Comparison of ENCODE assay signal across 1 cellular context in genomic region chr2:136246086-136246669, GRCh38.
TF ChIP-seq lines count a peak whose summit lies in the region.

No MANE protein-coding gene starts in this region.

TF ChIP-seq in HepG2, 621 proteins besides CTCF, POLR2A, EP300 and RAD21 (continued from another document and continues in another):
- TF ChIP-seq, protein P1, sequence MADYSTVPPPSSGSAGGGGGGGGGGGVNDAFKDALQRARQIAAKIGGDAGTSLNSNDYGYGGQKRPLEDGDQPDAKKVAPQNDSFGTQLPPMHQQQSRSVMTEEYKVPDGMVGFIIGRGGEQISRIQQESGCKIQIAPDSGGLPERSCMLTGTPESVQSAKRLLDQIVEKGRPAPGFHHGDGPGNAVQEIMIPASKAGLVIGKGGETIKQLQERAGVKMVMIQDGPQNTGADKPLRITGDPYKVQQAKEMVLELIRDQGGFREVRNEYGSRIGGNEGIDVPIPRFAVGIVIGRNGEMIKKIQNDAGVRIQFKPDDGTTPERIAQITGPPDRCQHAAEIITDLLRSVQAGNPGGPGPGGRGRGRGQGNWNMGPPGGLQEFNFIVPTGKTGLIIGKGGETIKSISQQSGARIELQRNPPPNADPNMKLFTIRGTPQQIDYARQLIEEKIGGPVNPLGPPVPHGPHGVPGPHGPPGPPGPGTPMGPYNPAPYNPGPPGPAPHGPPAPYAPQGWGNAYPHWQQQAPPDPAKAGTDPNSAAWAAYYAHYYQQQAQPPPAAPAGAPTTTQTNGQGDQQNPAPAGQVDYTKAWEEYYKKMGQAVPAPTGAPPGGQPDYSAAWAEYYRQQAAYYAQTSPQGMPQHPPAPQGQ (CRISPR knock-in tag; IDR thresholded peaks at IDR 0.05; ENCODE audit: borderline replicate concordance), result no peak
- TF ChIP-seq SP5 (CRISPR knock-in tag; IDR thresholded peaks at IDR 0.05; ENCODE audit: borderline replicate concordance, low read depth) (no peak), ZNF274 (CRISPR knock-in tag; IDR thresholded peaks at IDR 0.05) (0 out of 2 replicates have a peak, but pooled peaks have one; percentile 34), TEAD2 (CRISPR knock-in tag; IDR thresholded peaks at IDR 0.05) (no peak), ISL2 (CRISPR knock-in tag; IDR thresholded peaks at IDR 0.05) (no peak), YY1 (IDR thresholded peaks at IDR 0.05; ENCODE audit: insufficient read depth, insufficient replicate concordance, low read depth, low read length) (no peak), KDM1A (CRISPR knock-in tag; IDR thresholded peaks at IDR 0.05) (no peak), RAD51 (IDR thresholded peaks at IDR 0.05; ENCODE audit: borderline replicate concordance) (no peak), AKNA (CRISPR knock-in tag; IDR thresholded peaks at IDR 0.05; ENCODE audit: borderline replicate concordance) (no peak), SPEN (CRISPR knock-in tag; IDR thresholded peaks at IDR 0.05; ENCODE audit: low read depth) (peak; percentile 58), NRL (CRISPR knock-in tag; IDR thresholded peaks at IDR 0.05; ENCODE audit: borderline replicate concordance) (no peak), GFI1 (CRISPR knock-in tag; IDR thresholded peaks at IDR 0.05; ENCODE audit: borderline replicate concordance) (no peak), ZBTB40 (IDR thresholded peaks at IDR 0.05) (no peak), ZBTB40 (CRISPR knock-in tag; IDR thresholded peaks at IDR 0.05) (peak; percentile 60; the same call in 1 of the 2 replicates), CEBPB (IDR thresholded peaks at IDR 0.05; ENCODE audit: borderline replicate concordance, low read depth, low read length) (peak; percentile 37; the same call in 1 of the 2 replicates), ZNF788 (CRISPR knock-in tag; IDR thresholded peaks at IDR 0.05; ENCODE audit: borderline replicate concordance) (peak; percentile 60; the same call in 1 of the 2 replicates), ZSCAN20 (CRISPR knock-in tag; IDR thresholded peaks at IDR 0.05; ENCODE audit: borderline replicate concordance) (no peak), ZNF652 (CRISPR knock-in tag; IDR thresholded peaks at IDR 0.05; ENCODE audit: borderline replicate concordance, low read depth) (no peak), TMF1 (CRISPR knock-in tag; IDR thresholded peaks at IDR 0.05; ENCODE audit: low read depth) (no peak), ZNF747 (CRISPR knock-in tag; IDR thresholded peaks at IDR 0.05; ENCODE audit: borderline replicate concordance) (no peak), ZNF589 (CRISPR knock-in tag; conservative IDR thresholded peaks at IDR 0.05) (no peak), MTA1 (CRISPR knock-in tag; IDR thresholded peaks at IDR 0.05; ENCODE audit: borderline replicate concordance) (no peak), SMYD3 (CRISPR knock-in tag; IDR thresholded peaks at IDR 0.05) (no peak), CENPX (CRISPR knock-in tag; IDR thresholded peaks at IDR 0.05) (no peak), REXO4 (CRISPR knock-in tag; IDR thresholded peaks at IDR 0.05; ENCODE audit: borderline replicate concordance) (no peak), AGO2 (optimal IDR thresholded peaks at IDR 0.05; ENCODE audit: low read depth, low read length) (no peak), ZNF720 (CRISPR knock-in tag; IDR thresholded peaks at IDR 0.05) (no peak), MYC (CRISPR knock-in tag; IDR thresholded peaks at IDR 0.05; ENCODE audit: borderline replicate concordance) (no peak), ZNF605 (CRISPR knock-in tag; IDR thresholded peaks at IDR 0.05) (0 out of 2 replicates have a peak, but pooled peaks have one; percentile 44), NR1H2 (CRISPR knock-in tag; IDR thresholded peaks at IDR 0.05; ENCODE audit: borderline replicate concordance, low read depth) (no peak), ZHX1 (CRISPR knock-in tag; IDR thresholded peaks at IDR 0.05; ENCODE audit: low read depth) (no peak), ZNF772 (CRISPR knock-in tag; IDR thresholded peaks at IDR 0.05) (no peak), GABPA (IDR thresholded peaks at IDR 0.05; ENCODE audit: low read depth, low read length) (no peak), GABPA (CRISPR knock-in tag; IDR thresholded peaks at IDR 0.05; ENCODE audit: low read depth) (no peak), POGZ (CRISPR knock-in tag; IDR thresholded peaks at IDR 0.05) (no peak), ZC3H13 (CRISPR knock-in tag; IDR thresholded peaks at IDR 0.05) (no peak)
- TF ChIP-seq, protein P2, sequence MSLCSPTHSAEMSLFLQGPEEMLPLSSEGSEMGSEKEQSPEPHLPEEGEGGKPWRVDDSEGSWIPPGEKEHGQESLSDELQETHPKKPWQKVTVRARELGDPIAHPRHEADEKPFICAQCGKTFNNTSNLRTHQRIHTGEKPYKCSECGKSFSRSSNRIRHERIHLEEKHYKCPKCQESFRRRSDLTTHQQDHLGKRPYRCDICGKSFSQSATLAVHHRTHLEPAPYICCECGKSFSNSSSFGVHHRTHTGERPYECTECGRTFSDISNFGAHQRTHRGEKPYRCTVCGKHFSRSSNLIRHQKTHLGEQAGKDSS (CRISPR knock-in tag; IDR thresholded peaks at IDR 0.05; ENCODE audit: borderline replicate concordance, low read depth), result no peak
- TF ChIP-seq, protein P3, sequence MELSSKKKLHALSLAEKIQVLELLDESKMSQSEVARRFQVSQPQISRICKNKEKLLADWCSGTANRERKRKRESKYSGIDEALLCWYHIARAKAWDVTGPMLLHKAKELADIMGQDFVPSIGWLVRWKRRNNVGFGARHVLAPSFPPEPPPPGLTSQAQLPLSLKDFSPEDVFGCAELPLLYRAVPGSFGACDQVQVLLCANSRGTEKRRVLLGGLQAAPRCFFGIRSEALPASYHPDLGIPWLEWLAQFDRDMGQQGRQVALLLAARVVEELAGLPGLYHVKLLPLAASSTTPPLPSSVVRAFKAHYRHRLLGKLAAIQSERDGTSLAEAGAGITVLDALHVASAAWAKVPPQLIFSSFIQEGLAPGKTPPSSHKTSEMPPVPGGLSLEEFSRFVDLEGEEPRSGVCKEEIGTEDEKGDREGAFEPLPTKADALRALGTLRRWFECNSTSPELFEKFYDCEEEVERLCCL (CRISPR knock-in tag; IDR thresholded peaks at IDR 0.05; ENCODE audit: borderline replicate concordance), result no peak
- TF ChIP-seq, protein P4, sequence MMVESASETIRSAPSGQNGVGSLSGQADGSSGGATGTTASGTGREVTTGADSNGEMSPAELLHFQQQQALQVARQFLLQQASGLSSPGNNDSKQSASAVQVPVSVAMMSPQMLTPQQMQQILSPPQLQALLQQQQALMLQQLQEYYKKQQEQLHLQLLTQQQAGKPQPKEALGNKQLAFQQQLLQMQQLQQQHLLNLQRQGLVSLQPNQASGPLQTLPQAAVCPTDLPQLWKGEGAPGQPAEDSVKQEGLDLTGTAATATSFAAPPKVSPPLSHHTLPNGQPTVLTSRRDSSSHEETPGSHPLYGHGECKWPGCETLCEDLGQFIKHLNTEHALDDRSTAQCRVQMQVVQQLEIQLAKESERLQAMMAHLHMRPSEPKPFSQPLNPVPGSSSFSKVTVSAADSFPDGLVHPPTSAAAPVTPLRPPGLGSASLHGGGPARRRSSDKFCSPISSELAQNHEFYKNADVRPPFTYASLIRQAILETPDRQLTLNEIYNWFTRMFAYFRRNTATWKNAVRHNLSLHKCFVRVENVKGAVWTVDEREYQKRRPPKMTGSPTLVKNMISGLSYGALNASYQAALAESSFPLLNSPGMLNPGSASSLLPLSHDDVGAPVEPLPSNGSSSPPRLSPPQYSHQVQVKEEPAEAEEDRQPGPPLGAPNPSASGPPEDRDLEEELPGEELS (CRISPR knock-in tag; IDR thresholded peaks at IDR 0.05), result no peak
